In the genomic region with DNA sequence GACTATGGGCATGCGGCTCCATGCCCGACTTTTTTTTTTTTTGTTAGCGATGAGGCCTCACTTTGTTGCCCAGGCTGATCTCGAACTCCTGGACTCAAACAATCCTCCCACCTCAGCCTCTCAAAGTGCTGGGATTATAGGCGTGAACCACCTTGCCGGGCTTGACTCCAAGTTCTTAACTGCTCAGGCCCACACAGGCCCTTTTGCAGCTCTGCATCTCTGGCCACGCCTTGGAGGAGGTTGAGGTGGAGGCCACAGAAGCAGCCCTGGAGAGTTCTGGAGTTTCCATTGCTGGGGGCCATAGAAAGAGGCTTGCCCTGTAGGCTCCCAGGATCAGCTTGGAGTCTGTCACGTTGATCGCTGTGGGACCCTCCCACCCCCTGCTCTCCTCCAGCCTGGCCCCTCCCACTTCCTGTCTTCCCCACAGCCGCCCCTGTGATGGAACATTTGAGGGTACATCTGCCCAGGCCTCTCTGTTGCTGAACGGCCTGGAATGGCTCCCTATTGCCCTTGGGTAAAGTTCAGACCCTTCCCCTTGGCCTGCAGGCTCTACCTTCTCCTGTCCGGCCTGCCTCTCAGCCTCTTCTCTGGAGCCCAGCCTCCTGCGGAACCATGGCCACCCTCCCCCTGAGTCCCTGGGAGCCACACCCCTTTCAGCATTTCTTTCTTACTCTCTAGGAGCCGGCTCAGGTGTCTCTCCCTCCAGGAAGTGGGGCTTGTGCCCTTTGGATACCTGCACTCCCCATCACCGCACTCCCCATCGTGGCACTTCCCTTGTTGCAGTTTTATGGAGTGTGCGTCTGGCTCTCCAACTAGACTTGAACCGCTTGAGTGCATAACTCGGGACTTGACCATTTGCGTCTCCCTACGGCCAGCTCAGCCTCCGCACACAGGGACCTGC, we compare ENCODE assay signal across 10 cellular contexts. TPM values are rescaled to one million over a fixed set of nuclear protein-coding genes. Genes with fewer than 3 reads are reported as not detected.
DNase-seq lines count a peak whose midpoint lies in the region.
"Had no signal": no experiment of that assay in that cellular context is flagged by ENCODE, and none has a peak within 500 bp of the region (broad histone marks: within the 10 kb centered on the region; RNA-seq: fewer than 3 reads in every experiment).

No MANE protein-coding gene starts in this region.

- H3K27me3 Mint-ChIP-seq in CD8-positive, alpha-beta memory T cell, result no peaks in the 10 kb centered on the region
- H3K27me3 Mint-ChIP-seq in activated CD4-positive, alpha-beta T cell treated with anti-CD3 and anti-CD28 coated beads, Interleukin-2, amount 10 ng/mL, durations not matched to agents 24 days and 14 days, result no peaks in the 10 kb centered on the region

- intact Hi-C loops in activated CD4-positive, alpha-beta T cell treated with anti-CD3 and anti-CD28 coated beads, Interleukin-2, amount 10 ng/mL, durations not matched to agents 24 days and 14 days (cut with micrococcal nuclease), result no loop called here

- H3K27ac Mint-ChIP-seq in CD8-positive, alpha-beta memory T cell, result peak overlapping the region in 7 of 8 donors; percentile 17 to 91 (median 68)
- peak overlapping the region; percentile 75 for H3K27ac Mint-ChIP-seq in activated CD4-positive, alpha-beta T cell treated with anti-CD3 and anti-CD28 coated beads, Interleukin-2, amount 10 ng/mL, durations not matched to agents 24 days and 14 days

- DNase-seq in CD8-positive, alpha-beta memory T cell, result peak in 4 of 5 donors; percentile 13 to 69 (median 38)
- peak; percentile 79 for DNase-seq in activated CD4-positive, alpha-beta T cell treated with anti-CD3 and anti-CD28 coated beads, Interleukin-2, amount 10 ng/mL, durations not matched to agents 24 days and 14 days
- peak; percentile 69 for DNase-seq in ecto neural progenitor cell (ENCODE audit: low spot score)
- DNase-seq in stimulated activated CD4-positive, alpha-beta T cell treated with anti-CD3 and anti-CD28 coated beads, Interleukin-12 subunit alpha, Interleukin-12 subunit beta, amount 100 ng/mL, for 48 hours (ENCODE audit: low read depth in 2 of 3, low spot score in 1 of 3), result peak; percentile 19 to 51 (median 25)
- no peak for DNase-seq in NCI-H446 (lab: John Stamatoyannopoulos, UW)
- no peak for DNase-seq in NCI-H345 treated with DMSO at 0.1 percent for 48 hours (lab: John Stamatoyannopoulos, UW; ENCODE audit: unreplicated experiment)
- no peak for DNase-seq in amygdala (lab: John Stamatoyannopoulos, UW)
- DNase-seq in NCI-H1048 (lab: John Stamatoyannopoulos, UW), result no peak
- DNase-seq: NCI-H2029 had no signal

- no peaks in the 10 kb centered on the region for H3K9me3 Mint-ChIP-seq in CD8-positive, alpha-beta memory T cell
- no peaks in the 10 kb centered on the region for H3K9me3 Mint-ChIP-seq in activated CD4-positive, alpha-beta T cell treated with anti-CD3 and anti-CD28 coated beads, Interleukin-2, amount 10 ng/mL, durations not matched to agents 24 days and 14 days

- no peaks in the 10 kb centered on the region for H3K36me3 Mint-ChIP-seq in CD8-positive, alpha-beta memory T cell
- H3K36me3 Mint-ChIP-seq in activated CD4-positive, alpha-beta T cell treated with anti-CD3 and anti-CD28 coated beads, Interleukin-2, amount 10 ng/mL, durations not matched to agents 24 days and 14 days (ENCODE audit: low read depth), result no peaks in the 10 kb centered on the region

- CTCF ChIA-PET in CD8-positive, alpha-beta memory T cell (lab: Charles Lee), result interaction anchor here (1.0 to 1.7 kb wide), 5 partner anchors 13 to 175 kb away, joined by 3 to 4 read pairs (median 4); no protein-coding TSS in a partner anchor

- H3K4me1 Mint-ChIP-seq in CD8-positive, alpha-beta memory T cell, result peaks cover 29 to 33% (median 33%) of the 10 kb centered on the region in 3 donors
- H3K4me1 Mint-ChIP-seq in activated CD4-positive, alpha-beta T cell treated with anti-CD3 and anti-CD28 coated beads, Interleukin-2, amount 10 ng/mL, durations not matched to agents 24 days and 14 days, result peaks cover 15% of the 10 kb centered on the region

- H3K4me3 Mint-ChIP-seq in CD8-positive, alpha-beta memory T cell, result peak overlapping the region in 6 of 7 donors; percentile 52 to 84 (median 67)
- H3K4me3 Mint-ChIP-seq in activated CD4-positive, alpha-beta T cell treated with anti-CD3 and anti-CD28 coated beads, Interleukin-2, amount 10 ng/mL, durations not matched to agents 24 days and 14 days, result peak overlapping the region; percentile 55

- no peaks in the 10 kb centered on the region for H3K27me3 ChIP-seq in CD8-positive, alpha-beta memory T cell (ENCODE audit: insufficient read depth, low read length, poor library complexity, severe bottlenecking)

- no peaks in the 10 kb centered on the region for H3K9me3 ChIP-seq in CD8-positive, alpha-beta memory T cell (ENCODE audit: low read length)

- no peaks in the 10 kb centered on the region for H3K36me3 ChIP-seq in CD8-positive, alpha-beta memory T cell (ENCODE audit: insufficient read depth, low read length)

- H3K27ac ChIP-seq in CD8-positive, alpha-beta memory T cell (ENCODE audit: low read depth, low read length), result no peak overlapping the region

- peaks cover 38% of the 10 kb centered on the region for H3K4me1 ChIP-seq in CD8-positive, alpha-beta memory T cell (ENCODE audit: insufficient read depth, low read length)

- no peak overlapping the region for H3K4me3 ChIP-seq in CD8-positive, alpha-beta memory T cell (ENCODE audit: low read length)
- H3K4me3 ChIP-seq: lung had no signal

- POLR2A ChIA-PET in CD8-positive, alpha-beta memory T cell (lab: Charles Lee), result interaction anchor here (0.9 to 1.1 kb wide), 2 partner anchors 17 to 29 kb away, joined by 3 read pairs; no protein-coding TSS in a partner anchor

RNA-seq across cellular contexts. Expression of a gene that starts 30.4 kb away (rescaled TPM):
- total RNA-seq in CD8-positive, alpha-beta memory T cell, result 1 to 10 TPM; 2.8 to 3.0 TPM
- polyA plus RNA-seq in CD8-positive, alpha-beta memory T cell, result 0.16 TPM
- total RNA-seq in activated CD4-positive, alpha-beta T cell treated with anti-CD3 and anti-CD28 coated beads, Interleukin-2, amount 10 ng/mL, durations not matched to agents 24 days and 14 days, result 11.7 and 12.2 TPM in 2 replicates

Comparison
In these comparisons a context has a peak if more than half of its experiments do, and no peak if none do; other contexts are left out.
1. DNase-seq: peak in CD8-positive, alpha-beta memory T cell (4 of 5), activated CD4-positive, alpha-beta T cell treated with anti-CD3 and anti-CD28 coated beads, Interleukin-2, amount 10 ng/mL, durations not matched to agents 24 days and 14 days (single experiment), ecto neural progenitor cell (single experiment) and stimulated activated CD4-positive, alpha-beta T cell treated with anti-CD3 and anti-CD28 coated beads, Interleukin-12 subunit alpha, Interleukin-12 subunit beta, amount 100 ng/mL, for 48 hours (3 of 3); none in NCI-H446 (0 of 2), NCI-H345 treated with DMSO at 0.1 percent for 48 hours (single experiment), amygdala (0 of 56) and NCI-H1048 (single experiment).